8 cellular contexts compared by ENCODE assay signal in the genomic region with DNA sequence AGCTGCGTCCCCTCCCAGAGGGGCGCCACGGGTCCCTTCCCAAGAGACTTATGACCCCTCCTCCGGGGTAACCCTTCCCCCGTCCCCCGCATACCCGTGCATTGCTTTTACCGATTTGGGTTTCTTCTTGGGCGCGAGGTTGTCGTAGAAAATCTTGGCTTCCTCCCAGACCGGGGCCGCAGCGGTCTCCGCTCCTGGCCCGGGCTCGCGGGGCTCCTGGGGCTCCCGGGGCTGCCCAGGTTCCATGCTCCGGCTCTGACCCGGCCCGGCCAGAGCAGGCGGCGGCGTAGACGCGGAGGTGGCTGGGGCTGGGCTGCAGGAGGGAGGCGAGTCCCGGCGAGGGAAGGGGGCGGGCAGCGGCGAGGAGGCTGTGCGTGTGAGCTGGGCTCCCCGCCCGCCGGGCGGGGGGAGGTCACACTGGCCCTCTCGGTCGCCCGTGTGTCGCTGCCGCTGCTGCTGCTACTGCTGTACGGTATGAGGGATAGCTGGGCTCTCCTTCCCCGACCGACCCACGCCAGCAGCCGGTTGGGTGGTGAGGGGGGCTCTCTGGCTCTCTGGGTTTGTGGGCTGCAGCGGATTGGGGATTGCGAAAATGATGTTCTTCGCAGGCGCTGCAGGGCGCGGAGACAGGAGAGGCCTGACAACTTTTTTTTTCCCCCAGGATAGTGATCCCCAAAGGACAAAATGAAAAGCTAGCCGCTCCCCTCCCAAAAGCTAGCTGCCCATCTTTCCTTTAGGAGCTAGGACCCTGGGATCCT. TPM values are rescaled to one million over a fixed set of nuclear protein-coding genes. Genes with fewer than 3 reads are reported as not detected.
DNase-seq lines count a peak whose midpoint lies in the region; ATAC-seq, FAIRE-seq and TF ChIP-seq lines count a peak whose summit lies in the region.

A gene (minus strand): TSS at position 315 of the 758 bp plus-strand sequence. CDS start 69 bp downstream, at position 246.

- no peaks in the 10 kb centered on the region for H3K36me3 Mint-ChIP-seq in activated CD4-positive, alpha-beta T cell treated with anti-CD3 and anti-CD28 coated beads for 36 hours (ENCODE audit: low read depth)
- no peaks in the 10 kb centered on the region for H3K36me3 Mint-ChIP-seq in endodermal cell (ENCODE audit: low read depth)

- H3K4me1 Mint-ChIP-seq in activated CD4-positive, alpha-beta T cell treated with anti-CD3 and anti-CD28 coated beads for 36 hours, result peaks cover 13% of the 10 kb centered on the region
- peaks cover 5% of the 10 kb centered on the region for H3K4me1 Mint-ChIP-seq in endodermal cell

- TF ChIP-seq CTCF in WI38 (IDR thresholded peaks at IDR 0.05; ENCODE audit: low read depth, low read length) (no peak), endodermal cell (conservative IDR thresholded peaks at IDR 0.05) (no peak)

- ATAC-seq in activated CD4-positive, alpha-beta T cell treated with anti-CD3 and anti-CD28 coated beads for 36 hours, result peak; percentile 48

- no peaks in the 10 kb centered on the region for H3K9me3 Mint-ChIP-seq in activated CD4-positive, alpha-beta T cell treated with anti-CD3 and anti-CD28 coated beads for 36 hours (ENCODE audit: low read depth)
- no peaks in the 10 kb centered on the region for H3K9me3 Mint-ChIP-seq in endodermal cell

- H3K4me3 ChIP-seq in WI38 (ENCODE audit: low read depth, low read length) (peak within 1 kb of the TSS; percentile 37), endodermal cell (ENCODE audit: low read length) (peak within 1 kb of the TSS; percentile 75), muscle layer of colon (ENCODE audit: low read depth in 1 of 2, low read length in 2 of 2) (peak within 1 kb of the TSS; percentile 18 to 53)

- no peak for FAIRE-seq in urothelium cell line (lab: Jason Lieb, UNC)

- H3K9ac ChIP-seq in endodermal cell (ENCODE audit: extremely low read depth, low read length, poor library complexity, severe bottlenecking) (no peak within 1 kb of the TSS), muscle layer of colon (ENCODE audit: low read length) (no peak within 1 kb of the TSS)

- no peak within 1 kb of the TSS for H3K27ac ChIP-seq in endodermal cell (ENCODE audit: low read depth, low read length)
- H3K27ac ChIP-seq in muscle layer of colon (ENCODE audit: low read depth, low read length), result no peak within 1 kb of the TSS

- DNase-seq in activated CD4-positive, alpha-beta T cell treated with anti-CD3 and anti-CD28 coated beads for 36 hours, result peak; percentile 58
- no peak for DNase-seq in activated CD4-positive, alpha-beta T cell treated with anti-CD3 and anti-CD28 coated beads for 1 hour
- peak; percentile 71 for DNase-seq in endodermal cell
- DNase-seq in urothelium cell line (ENCODE audit: low spot score), result peak; percentile 80
- DNase-seq in A172 (ENCODE audit: low spot score), result no peak
- no peak for DNase-seq in NCI-H446 treated with DMSO at 0.1 percent for 48 hours (lab: John Stamatoyannopoulos, UW)

- H3K27me3 ChIP-seq in endodermal cell (ENCODE audit: control insufficient read depth, insufficient read depth, low read length, poor library complexity, severe bottlenecking), result peaks cover 100% of the 10 kb centered on the region
- H3K27me3 ChIP-seq in muscle layer of colon (ENCODE audit: control insufficient read depth in 1 of 2, insufficient read depth in 2 of 2, low read length in 2 of 2), result peaks cover 4 to 24% of the 10 kb centered on the region in 2 donors

- no peaks in the 10 kb centered on the region for H3K9me3 ChIP-seq in endodermal cell (ENCODE audit: control insufficient read depth, low read length)
- H3K9me3 ChIP-seq in muscle layer of colon (ENCODE audit: low read length), result no peaks in the 10 kb centered on the region

- H3K4me1 ChIP-seq in endodermal cell (ENCODE audit: control insufficient read depth, insufficient read depth, low read length) (no peaks in the 10 kb centered on the region), muscle layer of colon (ENCODE audit: insufficient read depth, low read length) (peaks cover 6% of the 10 kb centered on the region)

- H3K27me3 Mint-ChIP-seq in activated CD4-positive, alpha-beta T cell treated with anti-CD3 and anti-CD28 coated beads for 36 hours, result peaks cover 28% of the 10 kb centered on the region
- H3K27me3 Mint-ChIP-seq in endodermal cell (ENCODE audit: insufficient read depth), result peaks cover 99% of the 10 kb centered on the region

- intact Hi-C loops in activated CD4-positive, alpha-beta T cell treated with anti-CD3 and anti-CD28 coated beads for 36 hours (cut with DNase I, micrococcal nuclease), result loop anchor here in 1 of 2 experiments (1.0 kb wide), 1 partner anchor 48 kb away; no protein-coding TSS in a partner anchor

- H3K27ac Mint-ChIP-seq in activated CD4-positive, alpha-beta T cell treated with anti-CD3 and anti-CD28 coated beads for 36 hours, result no peak within 1 kb of the TSS
- H3K27ac Mint-ChIP-seq in endodermal cell, result no peak within 1 kb of the TSS

- H3K4me3 Mint-ChIP-seq in activated CD4-positive, alpha-beta T cell treated with anti-CD3 and anti-CD28 coated beads for 36 hours, result peak within 1 kb of the TSS; percentile 31
- H3K4me3 Mint-ChIP-seq in endodermal cell, result peak within 1 kb of the TSS; percentile 43

- WGBS in endodermal cell (ENCODE audit: insufficient coverage in 1 of 2, insufficient read length in 1 of 2), 2 experiments, result 2 to 5% methylated on average over 18 to 52 of the region's 55 CpGs

- POLR2A ChIA-PET in activated CD4-positive, alpha-beta T cell treated with anti-CD3 and anti-CD28 coated beads for 36 hours (lab: Charles Lee), result interaction anchor here (1.3 kb wide), 1 partner anchor 20 kb away, joined by 3 read pairs; a partner anchor contains a TSS

- CTCF ChIA-PET in activated CD4-positive, alpha-beta T cell treated with anti-CD3 and anti-CD28 coated beads for 36 hours (lab: Charles Lee), result interaction anchor here (0.5 to 10.9 kb wide), 16 partner anchors 8 to 1383 kb away, joined by 3 to 177 read pairs (median 4); a partner anchor contains a TSS

- H3K36me3 ChIP-seq in endodermal cell (ENCODE audit: control insufficient read depth, insufficient read depth, low read length), result no peaks in the 10 kb centered on the region
- no peaks in the 10 kb centered on the region for H3K36me3 ChIP-seq in muscle layer of colon (ENCODE audit: insufficient read depth, low read length)

RNA-seq across cellular contexts. Expression of the gene that starts here (rescaled TPM):
- under 1 TPM in 1 of 2 experiments, not detected in 1; 0.21 TPM for total RNA-seq in activated CD4-positive, alpha-beta T cell treated with anti-CD3 and anti-CD28 coated beads for 36 hours
- not detected for total RNA-seq in endodermal cell
- polyA plus RNA-seq in endodermal cell (2013, experiment 1 of 2), result not detected
- not detected for polyA plus RNA-seq in endodermal cell (2013, experiment 2 of 2)
- total RNA-seq in A172 (2014; rRNA removed; shearing (Covaris generic)), result not detected in 2 replicates

Comparison
In these comparisons a context has a peak if more than half of its experiments do, and no peak if none do; other contexts are left out.
1. Peak in DNase-seq and ATAC-seq in activated CD4-positive, alpha-beta T cell treated with anti-CD3 and anti-CD28 coated beads for 36 hours; RNA of the gene not detected or under 1 TPM.
2. Peak in DNase-seq and H3K4me3 ChIP-seq in endodermal cell; RNA of the gene not detected or under 1 TPM.